7 cellular contexts compared by ENCODE assay signal in genomic region chr2:24109431-24109830, GRCh38. TPM values are rescaled to one million over a fixed set of nuclear protein-coding genes. Genes with fewer than 3 reads are reported as not detected.
"Had no signal": no experiment of that assay in that cellular context is flagged by ENCODE, and none has a peak within 500 bp of the region (broad histone marks: within the 10 kb centered on the region; RNA-seq: fewer than 3 reads in every experiment).

No MANE protein-coding gene starts in this region.

RNA-seq across cellular contexts. Expression of gene PFN4, which starts 13.7 kb away (rescaled TPM):
- total RNA-seq: activated naive CD4-positive, alpha-beta T cell treated with anti-CD3 and anti-CD28 coated beads, Interleukin-2, amount 50 U/mL, for 72 hours; activated naive CD8-positive, alpha-beta T cell treated with anti-CD3 and anti-CD28 coated beads, Interleukin-2, amount 10 ng/mL, durations not matched to agents 7 days and 5 days; activated T-cell treated with anti-CD3 and anti-CD28 coated beads, Interleukin-2, amount 50 U/mL, for 4 hours; activated T-helper 1 cell treated with anti-CD3 and anti-CD28 coated beads, Interleukin-12 subunit alpha, Interleukin-12 subunit beta, Interleukin-2, Interleukin-4 antibody, amounts not matched to agents 30 ng/mL and 10 ng/mL and 1 ng/mL, durations not matched to agents 14 hours and 24 hours and 36 hours; ascending aorta; body of pancreas; cardiac muscle cell had no signal

RNA-seq across cellular contexts. Expression of gene FKBP1B, which starts 59.9 kb away (rescaled TPM):
- total RNA-seq: ascending aorta had no signal
